20 cellular contexts compared by ENCODE assay signal in the genomic region with DNA sequence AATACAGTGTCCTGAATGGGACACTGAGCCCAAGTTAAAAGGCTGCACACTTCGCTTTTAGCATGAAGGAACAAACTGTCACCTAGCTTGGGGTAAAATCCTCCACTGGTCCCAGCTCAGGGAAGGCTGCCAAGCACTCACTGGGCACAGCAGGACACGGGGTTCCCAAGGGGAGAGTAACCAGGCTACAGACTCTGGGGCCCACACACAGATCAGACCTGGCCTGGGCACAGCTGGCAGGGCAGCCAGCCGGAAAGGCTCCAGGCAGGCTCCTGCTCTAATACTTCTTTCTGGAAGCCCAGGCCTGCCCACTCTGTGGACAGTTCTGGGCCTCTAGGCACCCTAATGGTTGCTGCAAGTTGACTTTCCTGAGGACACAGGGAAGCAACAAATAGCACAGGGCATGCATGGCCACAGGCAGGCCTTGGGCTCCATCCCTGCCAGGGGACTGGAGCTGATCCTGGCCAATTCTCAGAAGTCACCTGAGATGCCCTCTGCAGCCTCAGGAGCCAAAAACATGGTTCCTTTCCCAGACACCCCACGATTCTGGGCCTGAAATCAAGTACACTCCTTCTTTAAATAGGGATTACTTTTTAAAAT. TPM values are rescaled to one million over a fixed set of nuclear protein-coding genes. Genes with fewer than 3 reads are reported as not detected.
A peak's percentile ranks its signal among the peaks of the same experiment; 100 is the strongest.
DNase-seq lines count a peak whose midpoint lies in the region; TF ChIP-seq lines count a peak whose summit lies in the region.
"Had no signal": no experiment of that assay in that cellular context is flagged by ENCODE, and none has a peak within 500 bp of the region (broad histone marks: within the 10 kb centered on the region; RNA-seq: fewer than 3 reads in every experiment).

No MANE protein-coding gene starts in this region.

- no peaks in the 10 kb centered on the region for H3K27me3 Mint-ChIP-seq in progenitor cell of endocrine pancreas
- H3K27me3 Mint-ChIP-seq: activated B cell treated with CpG ODN at 0.5 μM for 24 hours; activated CD4-positive, alpha-beta memory T cell treated with anti-CD3 and anti-CD28 coated beads for 36 hours; activated naive CD4-positive, alpha-beta T cell treated with anti-CD3 and anti-CD28 coated beads, Interleukin-2, amount 10 ng/mL, durations not matched to agents 7 days and 5 days; stimulated activated naive CD8-positive, alpha-beta T cell treated with anti-CD3 and anti-CD28 coated beads, Interleukin-15, Interleukin-2, amounts not matched to agents 100 ng/mL and 50 ng/mL, for 24 hours; type B pancreatic cell had no signal

- peaks cover 20% of the 10 kb centered on the region for H3K9me3 Mint-ChIP-seq in progenitor cell of endocrine pancreas (ENCODE audit: low read depth)

- H3K27ac ChIP-seq in caudate nucleus (ENCODE audit: low read depth, low read length) (no peak overlapping the region), thyroid gland (peak overlapping the region; percentile 38 to 50 (median 49))
- H3K27ac ChIP-seq: right lobe of liver, SK-N-MC had no signal

- H3K9me3 ChIP-seq in thyroid gland = no peaks in the 10 kb centered on the region

- TF ChIP-seq CTCF in thyroid gland (IDR thresholded peaks at IDR 0.05) = no peak
- no peak for TF ChIP-seq CTCF in progenitor cell of endocrine pancreas (IDR thresholded peaks at IDR 0.05; ENCODE audit: unreplicated experiment)

- intact Hi-C loops in thyroid gland (cut with DNase I) = no loop called here

- peak; percentile 8 for DNase-seq in NCI-H2171 treated with DMSO at 0.1 percent for 48 hours (lab: John Stamatoyannopoulos, UW)
- DNase-seq in NCI-H2171 (lab: John Stamatoyannopoulos, UW) = no peak
- peak in 34 of 61 donors; percentile 3 to 77 (median 28) for DNase-seq in caudate nucleus (lab: John Stamatoyannopoulos, UW)
- DNase-seq in iPS-NIHi11 (ENCODE audit: low spot score) = peak; percentile 42
- DNase-seq in thyroid gland = peak; percentile 96 to 98
- DNase-seq in stimulated activated CD4-positive, alpha-beta T cell treated with anti-CD3 and anti-CD28 coated beads, Interleukin-4, amount 100 ng/mL, for 4 hours = no peak
- DNase-seq in SIG-M5 treated with dmso at 0.1 percent for 504 hours (lab: John Stamatoyannopoulos, UW; ENCODE audit: unreplicated experiment) = no peak
- DNase-seq in progenitor cell of endocrine pancreas (ENCODE audit: low spot score, unreplicated experiment) = no peak
- DNase-seq: activated B cell treated with CpG ODN at 0.5 μM for 24 hours; activated CD4-positive, alpha-beta memory T cell treated with anti-CD3 and anti-CD28 coated beads for 36 hours; activated naive CD4-positive, alpha-beta T cell treated with anti-CD3 and anti-CD28 coated beads, Interleukin-2, amount 10 ng/mL, durations not matched to agents 7 days and 5 days; H9; mucosa of descending colon; NCI-H1417; right lobe of liver had no signal

- no peaks in the 10 kb centered on the region for H3K27me3 ChIP-seq in thyroid gland
- H3K27me3 ChIP-seq: right lobe of liver had no signal

- no peak overlapping the region for H3K4me3 ChIP-seq in thyroid gland (replicated peaks in 1 of 3)
- H3K4me3 ChIP-seq: mucosa of descending colon, right lobe of liver, SK-N-MC had no signal

- H3K4me1 ChIP-seq in thyroid gland = peaks cover 3 to 25% of the 10 kb centered on the region in 2 donors
- H3K4me1 ChIP-seq: right lobe of liver had no signal

- 42% methylated on average over 3 to 4 of the region's 4 CpGs for WGBS in thyroid gland, 2 donors

- no peak for TF ChIP-seq POLR2A in thyroid gland (IDR thresholded peaks at IDR 0.05)

- no peaks in the 10 kb centered on the region for H3K36me3 ChIP-seq in thyroid gland
- H3K36me3 ChIP-seq: right lobe of liver had no signal

- no peak overlapping the region for H3K27ac Mint-ChIP-seq in progenitor cell of endocrine pancreas
- H3K27ac Mint-ChIP-seq: activated B cell treated with CpG ODN at 0.5 μM for 24 hours; activated CD4-positive, alpha-beta memory T cell treated with anti-CD3 and anti-CD28 coated beads for 36 hours; activated naive CD4-positive, alpha-beta T cell treated with anti-CD3 and anti-CD28 coated beads, Interleukin-2, amount 10 ng/mL, durations not matched to agents 7 days and 5 days; H9; stimulated activated naive CD8-positive, alpha-beta T cell treated with anti-CD3 and anti-CD28 coated beads, Interleukin-15, Interleukin-2, amounts not matched to agents 100 ng/mL and 50 ng/mL, for 24 hours; type B pancreatic cell had no signal

- H3K4me1 Mint-ChIP-seq in progenitor cell of endocrine pancreas (ENCODE audit: low read depth) = peaks cover 2% of the 10 kb centered on the region
- H3K4me1 Mint-ChIP-seq: activated B cell treated with CpG ODN at 0.5 μM for 24 hours; activated naive CD4-positive, alpha-beta T cell treated with anti-CD3 and anti-CD28 coated beads, Interleukin-2, amount 10 ng/mL, durations not matched to agents 7 days and 5 days; H9 had no signal

- no peak overlapping the region for H3K4me3 Mint-ChIP-seq in progenitor cell of endocrine pancreas (ENCODE audit: low read depth)
- H3K4me3 Mint-ChIP-seq: activated B cell treated with CpG ODN at 0.5 μM for 24 hours; activated CD4-positive, alpha-beta memory T cell treated with anti-CD3 and anti-CD28 coated beads for 36 hours; activated naive CD4-positive, alpha-beta T cell treated with anti-CD3 and anti-CD28 coated beads, Interleukin-2, amount 10 ng/mL, durations not matched to agents 7 days and 5 days; H9; stimulated activated naive CD8-positive, alpha-beta T cell treated with anti-CD3 and anti-CD28 coated beads, Interleukin-15, Interleukin-2, amounts not matched to agents 100 ng/mL and 50 ng/mL, for 24 hours; type B pancreatic cell had no signal

- H3K36me3 Mint-ChIP-seq in progenitor cell of endocrine pancreas (ENCODE audit: insufficient read depth) = peaks cover 29% of the 10 kb centered on the region
- H3K36me3 Mint-ChIP-seq: activated CD4-positive, alpha-beta memory T cell treated with anti-CD3 and anti-CD28 coated beads for 36 hours; activated naive CD4-positive, alpha-beta T cell treated with anti-CD3 and anti-CD28 coated beads, Interleukin-2, amount 10 ng/mL, durations not matched to agents 7 days and 5 days had no signal

RNA-seq across cellular contexts. Expression of a gene that starts 18.7 kb away (rescaled TPM):
- total RNA-seq in thyroid gland (not detected), progenitor cell of endocrine pancreas (not detected in 2 replicates)
- total RNA-seq: activated B cell treated with CpG ODN at 0.5 μM for 24 hours; activated CD4-positive, alpha-beta memory T cell treated with anti-CD3 and anti-CD28 coated beads for 36 hours; endothelial cell of umbilical vein; H9; right lobe of liver; T-helper 2 cell treated with Interferon-gamma antibody and Interleukin-4, amounts not matched to agents 100 ng/mL and 5 ng/mL, for 36 hours had no signal

Comparison
In these comparisons a context has a peak if more than half of its experiments do, and no peak if none do; other contexts are left out.
1. DNase-seq: peak in NCI-H2171 treated with DMSO at 0.1 percent for 48 hours (single experiment), caudate nucleus (34 of 61), iPS-NIHi11 (single experiment) and thyroid gland (2 of 2); none in NCI-H2171 (single experiment), stimulated activated CD4-positive, alpha-beta T cell treated with anti-CD3 and anti-CD28 coated beads, Interleukin-4, amount 100 ng/mL, for 4 hours (0 of 2), SIG-M5 treated with dmso at 0.1 percent for 504 hours (single experiment) and progenitor cell of endocrine pancreas (single experiment).